Comparison of ENCODE assay signal across 1 cellular context in the genomic region with DNA sequence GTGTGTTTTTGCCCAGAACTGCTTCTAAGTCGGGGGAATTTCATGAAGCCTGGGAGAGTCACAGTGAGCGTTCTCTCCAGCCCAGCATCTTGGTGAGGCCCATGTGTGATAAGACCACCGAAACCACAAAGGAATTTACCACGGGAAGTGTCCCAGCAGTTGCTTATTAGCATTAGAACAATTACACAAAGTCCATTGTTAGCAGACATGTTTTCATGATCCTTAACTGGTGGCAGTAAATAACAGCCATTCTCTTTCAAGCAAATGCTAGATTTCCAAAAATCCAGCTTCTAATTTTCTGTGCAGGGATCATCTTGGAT.
TF ChIP-seq lines count a peak whose summit lies in the region.

No MANE protein-coding gene starts in this region.

TF ChIP-seq in GM23338, 12 proteins besides CTCF, POLR2A, EP300 and RAD21 (continued from another document):
- TF ChIP-seq POLR2AphosphoS5 (IDR thresholded peaks at IDR 0.05; ENCODE audit: low read depth) = no peak
